In genomic region chr4:19615086-19615689, GRCh38 we compare ENCODE assay signal across 17 cellular contexts.
DNase-seq lines count a peak whose midpoint lies in the region; ATAC-seq and TF ChIP-seq lines count a peak whose summit lies in the region.
"Had no signal": no experiment of that assay in that cellular context is flagged by ENCODE, and none has a peak within 500 bp of the region (broad histone marks: within the 10 kb centered on the region; RNA-seq: fewer than 3 reads in every experiment).

No MANE protein-coding gene starts in this region.

- H3K4me3 Mint-ChIP-seq in H9: no peak overlapping the region
- H3K4me3 Mint-ChIP-seq: CD4-positive, alpha-beta memory T cell; T-cell had no signal

- no peak overlapping the region for H3K27ac ChIP-seq in H9 (ENCODE audit: insufficient read length, low read depth, low read length)
- H3K27ac ChIP-seq: SK-N-MC had no signal

- H3K9me3 Mint-ChIP-seq in H9: peaks cover 11% of the 10 kb centered on the region in 2 experiments; a peak in 4 of 5 replicates

- no peaks in the 10 kb centered on the region for H3K79me2 ChIP-seq in H9 (ENCODE audit: insufficient read depth, low read length)

- no peaks in the 10 kb centered on the region for H3K27me3 ChIP-seq in H9 (ENCODE audit: insufficient read depth, low read length)

- no peak overlapping the region for H3K18ac ChIP-seq in H9 (ENCODE audit: insufficient read length, low read depth, low read length)

- no peak overlapping the region for H4K91ac ChIP-seq in H9 (ENCODE audit: insufficient read length, low read depth, low read length)

- H2AK5ac ChIP-seq in H9 (ENCODE audit: insufficient read length, low read length): no peak overlapping the region

- no peak overlapping the region for H3K4me2 ChIP-seq in H9 (ENCODE audit: insufficient read depth, insufficient read length, low read length)

- H3K56ac ChIP-seq in H9 (ENCODE audit: insufficient read length, low read depth, low read length): no peak overlapping the region

- no peak overlapping the region for H3K23ac ChIP-seq in H9 (ENCODE audit: insufficient read length, low read depth, low read length)

- WGBS in H9 (ENCODE audit: extremely low coverage, insufficient read length, low lambda C conversion rate): no CpG with 5 or more reads among the region's 5 CpGs

- no peaks in the 10 kb centered on the region for H3K4me1 Mint-ChIP-seq in H9
- H3K4me1 Mint-ChIP-seq: CD4-positive, alpha-beta memory T cell; T-cell had no signal

- H2BK20ac ChIP-seq in H9 (ENCODE audit: low read depth, low read length, poor library complexity, severe bottlenecking): no peak overlapping the region

- no peak for TF ChIP-seq CTCF in H9 (conservative IDR thresholded peaks at IDR 0.05)

- H3K4me1 ChIP-seq in H9 (ENCODE audit: insufficient read depth, low read length): no peaks in the 10 kb centered on the region

- DNase-seq in NCI-H1417 (lab: John Stamatoyannopoulos, UW): peak in 2 of 3 experiments; percentile 7 to 34
- DNase-seq in NCI-H1417 treated with DMSO at 0.1 percent for 48 hours (lab: John Stamatoyannopoulos, UW): no peak
- DNase-seq in H9: peak; percentile 20
- peak; percentile 53 to 70 for DNase-seq in NCI-H526 (lab: John Stamatoyannopoulos, UW)
- peak; percentile 3 for DNase-seq in myocyte (ENCODE audit: low read depth)
- no peak for DNase-seq in T-helper 9 cell
- no peak for DNase-seq in AG08396 (ENCODE audit: low spot score)
- DNase-seq: 8988T, GF-D8, NCI-H1092, NCI-H187, NCI-H69 had no signal

- H3K23me2 ChIP-seq in H9 (ENCODE audit: insufficient read length, low read depth, low read length, poor library complexity, severe bottlenecking): no peaks in the 10 kb centered on the region

- no peak overlapping the region for H4K5ac ChIP-seq in H9 (ENCODE audit: insufficient read length, low read depth, low read length)

- H3T11ph ChIP-seq in H9 (ENCODE audit: low read length): no peak overlapping the region

- no peak overlapping the region for H2BK12ac ChIP-seq in H9 (ENCODE audit: insufficient read length, low read depth, low read length)

- H3K4ac ChIP-seq in H9 (ENCODE audit: low read depth, low read length): no peak overlapping the region

- no peak overlapping the region for H3K9ac ChIP-seq in H9 (ENCODE audit: extremely low read depth, insufficient read length, low read length)

- ATAC-seq in GM21515 (IDR thresholded peaks at IDR 0.05; ENCODE audit: unreplicated experiment): no peak
- ATAC-seq: K562, T-cell had no signal

- no peak overlapping the region for H3K14ac ChIP-seq in H9 (ENCODE audit: insufficient read depth, low read length)

- H4K8ac ChIP-seq in H9 (replicated peaks; ENCODE audit: insufficient read length, low read depth, low read length): no peak overlapping the region

- no peak overlapping the region for H2BK120ac ChIP-seq in H9 (ENCODE audit: low read depth, low read length, poor library complexity, severe bottlenecking)

- H3K36me3 Mint-ChIP-seq in H9 (ENCODE audit: insufficient read depth in 1 of 3, low read depth in 3 of 3): no peaks in the 10 kb centered on the region; a peak in 1 of 7 replicates
- H3K36me3 Mint-ChIP-seq: CD4-positive, alpha-beta memory T cell; T-cell had no signal

- no peak overlapping the region for H3K27ac Mint-ChIP-seq in H9
- H3K27ac Mint-ChIP-seq: CD4-positive, alpha-beta memory T cell; T-cell had no signal

- no peaks in the 10 kb centered on the region for H3K79me1 ChIP-seq in H9 (ENCODE audit: insufficient read depth, low read depth, low read length, poor library complexity, severe bottlenecking)

- no peak overlapping the region for H2AFZ ChIP-seq in H9 (ENCODE audit: low read length)

- H4K20me1 ChIP-seq in H9 (ENCODE audit: control insufficient read depth, insufficient read depth, insufficient read length): no peaks in the 10 kb centered on the region

- H3K9me3 ChIP-seq in H9 (ENCODE audit: control insufficient read depth, low read depth, low read length): no peaks in the 10 kb centered on the region

- no peaks in the 10 kb centered on the region for H3K27me3 Mint-ChIP-seq in H9 (ENCODE audit: low read depth)
- H3K27me3 Mint-ChIP-seq: CD4-positive, alpha-beta memory T cell; T-cell had no signal

- no peak overlapping the region for H2BK5ac ChIP-seq in H9 (ENCODE audit: insufficient read length, low read length)

- no peak overlapping the region for H2BK15ac ChIP-seq in H9 (ENCODE audit: low read depth, low read length)

Comparison
In these comparisons a context has a peak if more than half of its experiments do, and no peak if none do; other contexts are left out.
1. DNase-seq: peak in NCI-H1417 (2 of 3), H9 (single experiment), NCI-H526 (2 of 2) and myocyte (single experiment); none in NCI-H1417 treated with DMSO at 0.1 percent for 48 hours (single experiment), T-helper 9 cell (single experiment) and AG08396 (single experiment).